In the genomic region with DNA sequence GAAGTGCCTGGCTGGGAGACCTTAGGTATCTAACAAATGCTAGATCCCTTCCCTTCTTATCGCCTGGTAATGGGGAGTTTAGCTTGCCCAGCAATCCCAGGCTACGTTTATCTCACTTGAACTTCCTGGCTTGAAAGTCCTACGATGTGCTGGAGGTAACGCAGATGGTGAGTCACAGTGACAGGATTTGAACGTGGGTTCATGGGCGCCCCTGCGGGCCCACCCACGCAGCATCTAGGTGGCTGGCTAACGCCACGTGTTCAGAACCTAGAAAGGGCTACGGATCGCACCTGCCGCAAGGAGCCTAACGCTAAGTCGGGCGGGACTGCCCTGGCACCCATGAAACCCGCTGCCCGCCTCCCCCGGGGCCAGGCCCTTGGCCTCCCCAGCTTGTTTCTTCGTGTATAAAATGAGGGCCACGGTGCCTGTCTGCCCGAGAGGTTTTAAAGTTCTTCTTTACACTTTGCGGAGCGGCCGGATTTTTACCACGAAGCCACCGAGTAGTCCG, we compare ENCODE assay signal across 7 cellular contexts. TPM values are rescaled to one million over a fixed set of nuclear protein-coding genes. Genes with fewer than 3 reads are reported as not detected.
A peak's percentile ranks its signal among the peaks of the same experiment; 100 is the strongest.
DNase-seq lines count a peak whose midpoint lies in the region; ATAC-seq and TF ChIP-seq lines count a peak whose summit lies in the region.

No MANE protein-coding gene starts in this region.

- H3K9me3 ChIP-seq in OCI-LY1 (ENCODE audit: low read length) = no peaks in the 10 kb centered on the region
- H3K9me3 ChIP-seq in thymus (ENCODE audit: control insufficient read depth) = no peaks in the 10 kb centered on the region

- H3K36me3 ChIP-seq in OCI-LY1 (ENCODE audit: insufficient read depth, low read length) (no peaks in the 10 kb centered on the region), thymus (ENCODE audit: control insufficient read depth, insufficient read depth) (no peaks in the 10 kb centered on the region)

- H3K9me2 ChIP-seq in OCI-LY1 (ENCODE audit: low read depth, low read length) = no peaks in the 10 kb centered on the region

- peak overlapping the region; percentile 73 for H3K4me2 ChIP-seq in OCI-LY1 (ENCODE audit: low read length)

- WGBS in thymus = under 1% methylated on average over 28 of the region's 28 CpGs

- H4K20me1 ChIP-seq in OCI-LY1 (ENCODE audit: insufficient read depth, low read length) = no peaks in the 10 kb centered on the region

- peak overlapping the region; percentile 93 for H3K27ac ChIP-seq in OCI-LY1 (ENCODE audit: low read depth, low read length, poor library complexity, severe bottlenecking)
- H3K27ac ChIP-seq in thymus (ENCODE audit: low read depth) = peak overlapping the region; percentile 93

- no peak; the same call in 1 of the 2 replicates for TF ChIP-seq CTCF in OCI-LY1 (IDR thresholded peaks at IDR 0.05; ENCODE audit: low read length)
- no peak for TF ChIP-seq CTCF in fibroblast of the aortic adventitia (IDR thresholded peaks at IDR 0.05; ENCODE audit: insufficient read depth, low read length)

- peak; percentile 76 for DNase-seq in activated T-helper 1 cell treated with Interleukin-2 at 50 U/mL for 16 hours (ENCODE audit: low read depth)
- peak; percentile 85 for DNase-seq in fibroblast of the aortic adventitia (ENCODE audit: low read depth)
- peak; percentile 27 for DNase-seq in occipital lobe (lab: John Stamatoyannopoulos, UW)

- H3K4me3 ChIP-seq in OCI-LY1 (ENCODE audit: low read depth, low read length, poor library complexity, severe bottlenecking) = peak overlapping the region; percentile 89
- H3K4me3 ChIP-seq in fibroblast of the aortic adventitia (ENCODE audit: low read depth, low read length) = peak overlapping the region; percentile 65
- peak overlapping the region; percentile 88 for H3K4me3 ChIP-seq in thymus (ENCODE audit: low read length)

- no peak overlapping the region for H2AFZ ChIP-seq in OCI-LY1 (ENCODE audit: low read length)

- peak overlapping the region; percentile 73 for H3K9ac ChIP-seq in OCI-LY1 (ENCODE audit: low read length)

- H3F3A ChIP-seq in OCI-LY1 (ENCODE audit: insufficient read depth, low read length) = no peaks in the 10 kb centered on the region

- H3K4me1 ChIP-seq in OCI-LY1 (ENCODE audit: insufficient read depth, low read length, severe bottlenecking) (peaks cover 79% of the 10 kb centered on the region), thymus (ENCODE audit: control insufficient read depth, insufficient read depth, low read length) (peaks cover 12% of the 10 kb centered on the region)

- no peaks in the 10 kb centered on the region for H3K27me3 ChIP-seq in OCI-LY1 (ENCODE audit: insufficient read depth, low read length)
- no peaks in the 10 kb centered on the region for H3K27me3 ChIP-seq in thymus (ENCODE audit: control insufficient read depth, insufficient read depth)

- ATAC-seq in GM18868 (IDR thresholded peaks at IDR 0.05; ENCODE audit: unreplicated experiment) = peak; percentile 27
- ATAC-seq in HG02938 (IDR thresholded peaks at IDR 0.05; ENCODE audit: unreplicated experiment) = peak; percentile 12

- peaks cover 37% of the 10 kb centered on the region for H3K79me2 ChIP-seq in OCI-LY1 (ENCODE audit: insufficient read depth, low read length)

RNA-seq across cellular contexts. Expression of a gene that starts 0.6 kb away (rescaled TPM):
- 35.1 and 45.8 TPM in 2 replicates for total RNA-seq in fibroblast of the aortic adventitia (ENCODE audit: low replicate concordance)
- total RNA-seq in occipital lobe = 86.4 TPM
- polyA plus RNA-seq in thymus = 57.6 TPM

Comparison
In these comparisons a context has a peak if more than half of its experiments do, and no peak if none do; other contexts are left out.
1. Peak in every context shown above with its lines: DNase-seq, ATAC-seq, H3K4me3 ChIP-seq and H3K27ac ChIP-seq.
2. DNase-seq: peak in every context shown above with its lines; median percentile 85 in fibroblast of the aortic adventitia; 76 in activated T-helper 1 cell treated with Interleukin-2 at 50 U/mL for 16 hours; 27 in occipital lobe.